Comparison of ENCODE assay signal across 11 cellular contexts in genomic region chr4:156547439-156547838, GRCh38.
DNase-seq lines count a peak whose midpoint lies in the region; ATAC-seq and TF ChIP-seq lines count a peak whose summit lies in the region.
"Had no signal": no experiment of that assay in that cellular context is flagged by ENCODE, and none has a peak within 500 bp of the region (broad histone marks: within the 10 kb centered on the region; RNA-seq: fewer than 3 reads in every experiment).

No MANE protein-coding gene starts in this region.

- H3K27me3 Mint-ChIP-seq in activated naive CD4-positive, alpha-beta T cell treated with anti-CD3 and anti-CD28 coated beads for 36 hours (ENCODE audit: low read depth), result no peaks in the 10 kb centered on the region
- peaks cover 2% of the 10 kb centered on the region for H3K27me3 Mint-ChIP-seq in glutamatergic neuron (ENCODE audit: unreplicated experiment)

- H3K36me3 Mint-ChIP-seq in activated naive CD4-positive, alpha-beta T cell treated with anti-CD3 and anti-CD28 coated beads for 36 hours (ENCODE audit: low read depth), result no peaks in the 10 kb centered on the region
- no peaks in the 10 kb centered on the region for H3K36me3 Mint-ChIP-seq in glutamatergic neuron (ENCODE audit: unreplicated experiment)

- H3K4me2 ChIP-seq in SK-N-SH, result peak overlapping the region; percentile 65; the same call in 1 of the 2 replicates

- no peak for TF ChIP-seq CTCF in HFF-Myc (IDR thresholded peaks at IDR 0.05; ENCODE audit: low read depth, low read length, missing control alignments)
- no peak for TF ChIP-seq CTCF in SK-N-SH (IDR thresholded peaks at IDR 0.05)
- no peak for TF ChIP-seq CTCF in glutamatergic neuron (IDR thresholded peaks at IDR 0.05; ENCODE audit: partially characterized antibody, unreplicated experiment)
- no peak for TF ChIP-seq CTCF in tibial nerve (IDR thresholded peaks at IDR 0.05)

- DNase-seq in HFF-Myc (ENCODE audit: extremely low read depth, low read depth) (peak; percentile 79), SK-N-SH (no peak), foreskin melanocyte (peak; percentile 51), superior temporal gyrus (ENCODE audit: extremely low spot score) (peak; percentile 33), sciatic nerve (ENCODE audit: low spot score) (no peak), glutamatergic neuron (no peak), tibial nerve (ENCODE audit: low spot score in 2 of 2) (no peak)
- DNase-seq in activated naive CD4-positive, alpha-beta T cell treated with anti-CD3 and anti-CD28 coated beads for 36 hours, result no peak
- DNase-seq: caudate nucleus, NCI-H2029 had no signal

- peak overlapping the region; percentile 36; the same call in 1 of the 2 replicates for H3K9ac ChIP-seq in SK-N-SH
- H3K9ac ChIP-seq: parathyroid adenoma had no signal

- ATAC-seq in sciatic nerve, result no peak

- intact Hi-C loops in sciatic nerve (cut with DNase I), result no loop called here
- intact Hi-C loops in activated naive CD4-positive, alpha-beta T cell treated with anti-CD3 and anti-CD28 coated beads for 36 hours (cut with micrococcal nuclease), result no loop called here

- H3F3A ChIP-seq in SK-N-SH (replicated peaks; ENCODE audit: insufficient read depth), result peaks cover 28% of the 10 kb centered on the region

- no peaks in the 10 kb centered on the region for H4K20me1 ChIP-seq in SK-N-SH (ENCODE audit: insufficient read depth)

- TF ChIP-seq POLR2A in tibial nerve (IDR thresholded peaks at IDR 0.05), result no peak

- no peak overlapping the region for H3K4me3 ChIP-seq in HFF-Myc (replicated peaks; ENCODE audit: low read depth, low read length)
- H3K4me3 ChIP-seq in SK-N-SH (ENCODE audit: low read depth in 2 of 2, low read length in 1 of 2), result peak overlapping the region in 1 of 2 experiments; percentile 4; a peak in 1 of 4 replicates
- H3K4me3 ChIP-seq in tibial nerve, result no peak overlapping the region

- TF ChIP-seq EP300 in SK-N-SH (IDR thresholded peaks at IDR 0.05; ENCODE audit: borderline replicate concordance in 1 of 2, low read depth in 1 of 2, low read length in 1 of 2) (peak; percentile 36 to 91; a peak in 3 of 4 replicates), tibial nerve (IDR thresholded peaks at IDR 0.05) (no peak)

- POLR2A ChIA-PET in SK-N-SH (lab: Yijun Ruan, JAX), result no interaction called here

- no peaks in the 10 kb centered on the region for H3K27me3 ChIP-seq in SK-N-SH (ENCODE audit: insufficient read depth)
- H3K27me3 ChIP-seq in tibial nerve, result no peaks in the 10 kb centered on the region

- H3K9me2 ChIP-seq in SK-N-SH, result no peaks in the 10 kb centered on the region

- CTCF ChIA-PET in SK-N-SH (lab: Yijun Ruan, JAX), result no interaction called here
- CTCF ChIA-PET in activated naive CD4-positive, alpha-beta T cell treated with anti-CD3 and anti-CD28 coated beads for 36 hours (lab: Charles Lee), result no interaction called here

- no peak overlapping the region for H3K27ac Mint-ChIP-seq in activated naive CD4-positive, alpha-beta T cell treated with anti-CD3 and anti-CD28 coated beads for 36 hours
- no peak overlapping the region for H3K27ac Mint-ChIP-seq in glutamatergic neuron (ENCODE audit: unreplicated experiment)

- H3K4me1 Mint-ChIP-seq in activated naive CD4-positive, alpha-beta T cell treated with anti-CD3 and anti-CD28 coated beads for 36 hours (ENCODE audit: low read depth), result no peaks in the 10 kb centered on the region
- H3K4me1 Mint-ChIP-seq in glutamatergic neuron (ENCODE audit: low read depth, unreplicated experiment), result peaks cover 7% of the 10 kb centered on the region

- H3K9me3 Mint-ChIP-seq in activated naive CD4-positive, alpha-beta T cell treated with anti-CD3 and anti-CD28 coated beads for 36 hours, result peaks cover 5% of the 10 kb centered on the region
- H3K9me3 Mint-ChIP-seq in glutamatergic neuron (ENCODE audit: unreplicated experiment), result no peaks in the 10 kb centered on the region

- WGBS in SK-N-SH (ENCODE audit: low lambda C conversion rate), result 3% methylated on average over 2 of the region's 2 CpGs
- 73 to 80% methylated on average over 2 of the region's 2 CpGs for WGBS in tibial nerve, 2 donors

- H3K4me1 ChIP-seq in SK-N-SH (ENCODE audit: control insufficient read depth in 1 of 2, insufficient read depth in 2 of 2, low read depth in 1 of 2, low read length in 1 of 2), result peaks cover 0 to 9% of the 10 kb centered on the region in 2 experiments; a peak in 3 of 4 replicates
- peaks cover 0 to 6% (median 0%) of the 10 kb centered on the region in 4 donors for H3K4me1 ChIP-seq in tibial nerve
- H3K4me1 ChIP-seq: parathyroid adenoma had no signal

- TF ChIP-seq RAD21 in SK-N-SH (IDR thresholded peaks at IDR 0.05; ENCODE audit: low read length), result no peak

- H3K27ac ChIP-seq in SK-N-SH (ENCODE audit: low read depth in 2 of 2, low read length in 1 of 2), result peak overlapping the region; percentile 81 to 92; a peak in 3 of 4 replicates
- H3K27ac ChIP-seq in tibial nerve, result no peak overlapping the region
- H3K27ac ChIP-seq: parathyroid adenoma had no signal

- no peaks in the 10 kb centered on the region for H3K9me3 ChIP-seq in SK-N-SH
- no peaks in the 10 kb centered on the region for H3K9me3 ChIP-seq in tibial nerve

- H3K36me3 ChIP-seq in SK-N-SH (replicated peaks in 1 of 2; ENCODE audit: control insufficient read depth in 1 of 2, insufficient read depth in 2 of 2, low read length in 1 of 2) (no peaks in the 10 kb centered on the region), tibial nerve (no peaks in the 10 kb centered on the region)

- no peak overlapping the region for H3K4me3 Mint-ChIP-seq in activated naive CD4-positive, alpha-beta T cell treated with anti-CD3 and anti-CD28 coated beads for 36 hours
- no peak overlapping the region for H3K4me3 Mint-ChIP-seq in glutamatergic neuron (ENCODE audit: unreplicated experiment)

- H3K79me2 ChIP-seq in SK-N-SH (ENCODE audit: insufficient read depth), result no peaks in the 10 kb centered on the region
- H3K79me2 ChIP-seq: parathyroid adenoma had no signal

- peak overlapping the region; percentile 82 for H2AFZ ChIP-seq in SK-N-SH (ENCODE audit: low read depth)
- H2AFZ ChIP-seq: parathyroid adenoma had no signal

TF ChIP-seq in SK-N-SH, 30 proteins besides CTCF, POLR2A, EP300 and RAD21 (continues in another document):
- 0 out of 2 replicates have a peak, but pooled peaks have one; percentile 48 for TF ChIP-seq SIN3A (IDR thresholded peaks at IDR 0.05; ENCODE audit: borderline replicate concordance, low read depth, low read length)
- no peak for TF ChIP-seq RCOR1 (IDR thresholded peaks at IDR 0.05; ENCODE audit: low read length)
- peak; percentile 50; the same call in 1 of the 2 replicates for TF ChIP-seq TEAD4 (IDR thresholded peaks at IDR 0.05; ENCODE audit: borderline replicate concordance, insufficient read depth)
- no peak for TF ChIP-seq EZH2phosphoT487 (IDR thresholded peaks at IDR 0.05; ENCODE audit: borderline replicate concordance, low read depth)
- TF ChIP-seq CHD2 (IDR thresholded peaks at IDR 0.05; ENCODE audit: low read length, partially characterized antibody), result no peak
- TF ChIP-seq JUND (IDR thresholded peaks at IDR 0.05), result peak; percentile 100
- TF ChIP-seq NFIC (IDR thresholded peaks at IDR 0.05; ENCODE audit: borderline replicate concordance), result peak; percentile 86
- 0 out of 2 replicates have a peak, but pooled peaks have one; percentile 32 for TF ChIP-seq REST (IDR thresholded peaks at IDR 0.05; ENCODE audit: low read depth, low read length)
- TF ChIP-seq MEF2A (IDR thresholded peaks at IDR 0.05; ENCODE audit: borderline replicate concordance, low read depth), result peak; percentile 46; the same call in 1 of the 2 replicates
- peak; percentile 77; the same call in 1 of the 2 replicates for TF ChIP-seq POLR2AphosphoS5 (IDR thresholded peaks at IDR 0.05; ENCODE audit: low read depth, low read length)
- TF ChIP-seq GATA2 (CRISPR knock-in tag; IDR thresholded peaks at IDR 0.05), result no peak
- no peak for TF ChIP-seq MXI1 (IDR thresholded peaks at IDR 0.05; ENCODE audit: low read depth, low read length)
- peak; percentile 74; the same call in 1 of the 2 replicates for TF ChIP-seq MAX (IDR thresholded peaks at IDR 0.05; ENCODE audit: low read depth)
- peak; percentile 98 for TF ChIP-seq FOSL2 (IDR thresholded peaks at IDR 0.05; ENCODE audit: borderline replicate concordance, low read depth)
- no peak for TF ChIP-seq USF2 (IDR thresholded peaks at IDR 0.05; ENCODE audit: borderline replicate concordance, low read depth, low read length)

Comparison
In these comparisons a context has a peak if more than half of its experiments do, and no peak if none do; other contexts are left out.
1. DNase-seq: peak in HFF-Myc (single experiment), foreskin melanocyte (single experiment) and superior temporal gyrus (single experiment); none in SK-N-SH (single experiment), sciatic nerve (single experiment), activated naive CD4-positive, alpha-beta T cell treated with anti-CD3 and anti-CD28 coated beads for 36 hours (single experiment), glutamatergic neuron (single experiment) and tibial nerve (0 of 2).
2. H3K27ac ChIP-seq: peak in SK-N-SH (2 of 2); none in tibial nerve (0 of 4).